ENCODE assay signal across 23 cellular contexts in the genomic region with DNA sequence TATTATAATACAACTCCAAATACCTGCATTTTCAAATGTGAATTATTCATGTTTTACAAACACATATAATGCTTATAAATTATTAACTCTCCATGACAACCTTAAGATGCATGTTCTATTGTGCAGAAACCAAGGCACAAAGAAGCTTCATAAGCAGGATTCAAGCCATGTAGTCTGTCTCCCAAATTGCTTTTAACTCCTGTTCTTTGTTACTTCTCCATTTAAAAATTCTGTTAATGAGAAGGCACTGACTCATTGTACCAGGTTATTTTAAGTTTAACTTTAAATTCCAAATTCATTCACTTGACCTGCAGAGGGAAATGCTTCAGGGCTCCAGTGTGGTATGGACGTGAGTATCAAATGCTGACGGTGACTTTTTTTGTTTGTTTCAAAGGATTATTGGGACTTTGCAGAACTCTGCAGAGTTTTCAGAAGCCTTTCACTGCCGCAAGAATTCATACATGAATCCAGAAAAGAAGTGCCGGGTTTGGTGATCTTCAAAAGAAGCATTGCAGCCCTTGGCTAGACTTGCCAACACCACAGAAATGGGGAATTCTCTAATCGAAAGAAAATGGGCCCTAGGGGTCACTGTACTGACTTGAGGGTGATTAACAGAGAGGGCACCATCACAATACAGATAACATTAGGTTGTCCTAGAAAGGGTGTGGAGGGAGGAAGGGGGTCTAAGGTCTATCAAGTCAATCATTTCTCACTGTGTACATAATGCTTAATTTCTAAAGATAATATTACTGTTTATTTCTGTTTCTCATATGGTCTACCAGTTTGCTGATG.
"Had no signal": no experiment of that assay in that cellular context is flagged by ENCODE, and none has a peak within 500 bp of the region (broad histone marks: within the 10 kb centered on the region; RNA-seq: fewer than 3 reads in every experiment).

No MANE protein-coding gene starts in this region.

- H3K36me3 ChIP-seq: brain microvascular endothelial cell, cardiac muscle cell had no signal

- ATAC-seq: activated CD4-positive, alpha-beta T cell treated with anti-CD3 and anti-CD28 coated beads for 36 hours; activated T-cell treated with anti-CD3 and anti-CD28 coated beads, Interleukin-2, amount 50 U/mL, for 72 hours had no signal

- DNase-seq: activated CD4-positive, alpha-beta memory T cell treated with anti-CD3 and anti-CD28 coated beads, Interleukin-2, amount 10 ng/mL, durations not matched to agents 7 days and 5 days; activated CD4-positive, alpha-beta T cell treated with anti-CD3 and anti-CD28 coated beads for 36 hours; activated CD4-positive, alpha-beta T cell treated with anti-CD3 and anti-CD28 coated beads, Interleukin-2, amount 50 U/mL, for 1 hour; activated CD4-positive, CD25-positive, alpha-beta regulatory T cell; activated CD8-positive, alpha-beta memory T cell treated with anti-CD3 and anti-CD28 coated beads, Interleukin-2, amount 50 U/mL, for 4 hours; activated gamma-delta T cell treated with Interleukin-2 at 50 U/mL for 16 hours; activated naive CD4-positive, alpha-beta T cell treated with anti-CD3 and anti-CD28 coated beads, Interleukin-2, amount 10 ng/mL, durations not matched to agents 7 days and 5 days; activated naive CD8-positive, alpha-beta T cell treated with anti-CD3 and anti-CD28 coated beads for 36 hours; activated T-cell treated with anti-CD3 and anti-CD28 coated beads, Interleukin-2, amount 50 U/mL, for 72 hours; brain microvascular endothelial cell; cerebellar nuclear complex; MM.1S; NCI-H1105 treated with DMSO at 0.1 percent for 48 hours; NCI-H1436 treated with DMSO at 0.1 percent for 48 hours; NCI-H187; NCI-H2081; NCI-H510A treated with DMSO at 0.1 percent for 48 hours; NCI-H69; NK-92 treated with Interleukin-12 subunit alpha and Interleukin-12 subunit beta, amount 100 ng/mL, for 24 hours; PC-9; SHP77 treated with DMSO at 0.1 percent for 48 hours; T-helper 9 cell had no signal

- H3K27ac ChIP-seq: brain microvascular endothelial cell, cardiac muscle cell, PC-9 had no signal

- H3K4me3 ChIP-seq: cardiac muscle cell, PC-9 had no signal

- H3K4me2 ChIP-seq: PC-9 had no signal

- H3K27me3 ChIP-seq: brain microvascular endothelial cell, cardiac muscle cell had no signal
